Comparison of ENCODE assay signal across 16 cellular contexts in genomic region chr22:44838316-44839016, GRCh38.
DNase-seq lines count a peak whose midpoint lies in the region; ATAC-seq and TF ChIP-seq lines count a peak whose summit lies in the region.
"Had no signal": no experiment of that assay in that cellular context is flagged by ENCODE, and none has a peak within 500 bp of the region (broad histone marks: within the 10 kb centered on the region; RNA-seq: fewer than 3 reads in every experiment).

No MANE protein-coding gene starts in this region.

- no peak for TF ChIP-seq CTCF in RWPE2 (IDR thresholded peaks at IDR 0.05; ENCODE audit: poor library complexity, severe bottlenecking)
- TF ChIP-seq CTCF in ovary (IDR thresholded peaks at IDR 0.05): no peak

- peak overlapping the region in 9 of 11 experiments; percentile 48 to 92 (median 74); a peak in 17 of 22 replicates for H3K4me2 ChIP-seq in BLaER1 treated with 17β-estradiol and CSF1 and Interleukin-3, amounts not matched to agents 10 nM and 100 nM

- no peak for TF ChIP-seq EP300 in ovary (IDR thresholded peaks at IDR 0.05)

- 46 to 50% (median 49%) methylated on average over 16 of the region's 16 CpGs for WGBS in ovary, 3 donors

- intact Hi-C loops in Right ventricle myocardium inferior (cut with DNase I) (no loop called here), cardiac septum (cut with DNase I) (no loop called here), ovary (cut with DNase I) (no loop called here)

- H3K9ac ChIP-seq in BLaER1 treated with 17β-estradiol and CSF1 and Interleukin-3, amounts not matched to agents 10 nM and 100 nM: no peak overlapping the region

- H3K4me1 ChIP-seq in BLaER1 treated with 17β-estradiol and CSF1 and Interleukin-3, amounts not matched to agents 10 nM and 100 nM: peaks cover 10 to 66% (median 54%) of the 10 kb centered on the region in 10 experiments
- H3K4me1 ChIP-seq in RWPE2 (ENCODE audit: insufficient read depth, poor library complexity, severe bottlenecking) (no peaks in the 10 kb centered on the region), ovary (ENCODE audit: insufficient read depth) (peaks cover 3% of the 10 kb centered on the region)

- H3K27me3 ChIP-seq in BLaER1 treated with 17β-estradiol and CSF1 and Interleukin-3, amounts not matched to agents 10 nM and 100 nM: peaks cover 0 to 10% (median 0%) of the 10 kb centered on the region in 11 experiments; a peak in 2 of 22 replicates
- H3K27me3 ChIP-seq in RWPE2 (ENCODE audit: insufficient read depth, poor library complexity, severe bottlenecking) (no peaks in the 10 kb centered on the region), ovary (no peaks in the 10 kb centered on the region)

- H3K9me3 ChIP-seq in BLaER1 treated with 17β-estradiol and CSF1 and Interleukin-3, amounts not matched to agents 10 nM and 100 nM (replicated peaks in 1 of 11): peaks cover 23 to 33% (median 28%) of the 10 kb centered on the region in 11 experiments
- peaks cover 9% of the 10 kb centered on the region for H3K9me3 ChIP-seq in RWPE2 (ENCODE audit: severe bottlenecking)
- peaks cover 0 to 3% of the 10 kb centered on the region in 2 donors for H3K9me3 ChIP-seq in ovary

- 0 out of 22 replicates have a peak, but pooled peaks cover 0 to 6% (median 0%) of the 10 kb centered on the region in 11 experiments for H4K20me1 ChIP-seq in BLaER1 treated with 17β-estradiol and CSF1 and Interleukin-3, amounts not matched to agents 10 nM and 100 nM

- TF ChIP-seq POLR2A in ovary (IDR thresholded peaks at IDR 0.05): no peak

- ATAC-seq in Right ventricle myocardium inferior: peak; percentile 72
- ATAC-seq in RWPE2 (ENCODE audit: low read depth): no peak
- ATAC-seq in GM18517 (IDR thresholded peaks at IDR 0.05; ENCODE audit: unreplicated experiment): no peak
- no peak for ATAC-seq in HG03565 (IDR thresholded peaks at IDR 0.05; ENCODE audit: unreplicated experiment)

- no peak overlapping the region for H3K4me3 ChIP-seq in BLaER1 treated with 17β-estradiol and CSF1 and Interleukin-3, amounts not matched to agents 10 nM and 100 nM
- no peak overlapping the region for H3K4me3 ChIP-seq in RWPE2 (ENCODE audit: severe bottlenecking)
- no peak overlapping the region for H3K4me3 ChIP-seq in ovary

- no peak overlapping the region for H3K27ac ChIP-seq in BLaER1 treated with 17β-estradiol and CSF1 and Interleukin-3, amounts not matched to agents 10 nM and 100 nM
- H3K27ac ChIP-seq in RWPE2 (ENCODE audit: poor library complexity, severe bottlenecking) (no peak overlapping the region), ovary (no peak overlapping the region)

- H3K36me3 ChIP-seq in BLaER1 treated with 17β-estradiol and CSF1 and Interleukin-3, amounts not matched to agents 10 nM and 100 nM: peaks cover 0 to 8% (median 0%) of the 10 kb centered on the region in 11 experiments; a peak in 3 of 22 replicates
- H3K36me3 ChIP-seq in RWPE2 (ENCODE audit: low read depth) (peaks cover 15% of the 10 kb centered on the region), ovary (no peaks in the 10 kb centered on the region)

- DNase-seq in Right ventricle myocardium inferior (ENCODE audit: missing footprints) (no peak), cardiac septum (ENCODE audit: low spot score) (no peak), RWPE2 (ENCODE audit: low spot score) (peak; percentile 18), ovary (peak in 3 of 5 donors; percentile 51 to 65 (median 61)), SW480 (ENCODE audit: low spot score) (no peak)
- DNase-seq: 8988T; AML-193; C1 segment of cervical spinal cord; CD4-positive, alpha-beta memory T cell; DND-41; GDM1; GOT3; H9 had no signal

Comparison
In these comparisons a context has a peak if more than half of its experiments do, and no peak if none do; other contexts are left out.
1. DNase-seq: peak in RWPE2 (single experiment) and ovary (3 of 5); none in Right ventricle myocardium inferior (single experiment), cardiac septum (single experiment) and SW480 (single experiment).